In the genomic region with DNA sequence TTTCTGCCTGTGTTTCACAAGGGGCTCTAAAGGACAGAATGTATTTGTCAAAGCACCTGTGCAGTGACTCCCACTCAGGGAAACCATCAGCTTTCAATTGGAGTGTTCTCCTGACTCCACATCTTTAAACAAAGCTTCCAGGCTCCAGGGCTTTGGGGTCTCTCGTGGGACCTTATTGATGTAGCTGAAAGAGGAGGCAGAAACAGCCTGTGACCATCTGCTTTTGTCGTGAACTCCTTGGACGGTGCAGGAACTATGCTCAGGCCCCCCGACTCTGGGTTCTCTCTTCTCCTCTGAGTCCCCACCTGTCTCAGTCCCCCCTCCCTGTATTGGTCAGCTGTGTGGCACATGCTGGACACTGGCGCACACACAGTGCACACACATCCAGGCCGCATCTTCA, we compare ENCODE assay signal across 23 cellular contexts.
"Had no signal": no experiment of that assay in that cellular context is flagged by ENCODE, and none has a peak within 500 bp of the region (broad histone marks: within the 10 kb centered on the region; RNA-seq: fewer than 3 reads in every experiment).

No MANE protein-coding gene starts in this region.

- H3K9me3 ChIP-seq: ovary, right lobe of liver, thoracic aorta, thyroid gland, tibial nerve, upper lobe of left lung, vagina had no signal

- H3K36me3 ChIP-seq: ovary, right lobe of liver, sigmoid colon, stomach, thoracic aorta, thyroid gland, tibial nerve, upper lobe of left lung, vagina had no signal

- DNase-seq: naive B cell; naive thymus-derived CD8-positive, alpha-beta T cell; nephron progenitor cell; occipital lobe; ovary; right cardiac atrium; right lobe of liver; sigmoid colon; small intestine; stimulated activated CD4-positive, alpha-beta T cell treated with anti-CD3 and anti-CD28 coated beads, Interleukin-15, amount 100 ng/mL, for 24 hours; stimulated activated CD4-positive, alpha-beta T cell treated with anti-CD3 and anti-CD28 coated beads, Interleukin-2, amount 100 ng/mL, for 24 hours; stimulated activated CD4-positive, alpha-beta T cell treated with anti-CD3 and anti-CD28 coated beads, Interleukin-2, amount 100 ng/mL, for 48 hours; stimulated activated CD4-positive, alpha-beta T cell treated with anti-CD3 and anti-CD28 coated beads, Interleukin-4, amount 100 ng/mL, for 24 hours; stimulated activated naive B cell treated with anti-CD40 and anti-IgM and Interleukin-4, amounts not matched to agents 10 μg/mL and 1 μg/mL and 100 μg/mL, for 72 hours; stimulated activated naive CD4-positive, alpha-beta T cell treated with Interleukin-2 at 50 U/mL for 16 hours; stomach; thyroid gland; trophoblast cell; upper lobe of left lung had no signal

- H3K79me2 ChIP-seq: parathyroid adenoma had no signal

- H3K4me3 ChIP-seq: ovary, right lobe of liver, sigmoid colon, stomach, thoracic aorta, thyroid gland, tibial nerve, upper lobe of left lung, vagina had no signal

- H2AFZ ChIP-seq: parathyroid adenoma had no signal

- H3K27me3 ChIP-seq: ovary, right lobe of liver, sigmoid colon, stomach, thyroid gland, tibial nerve, upper lobe of left lung, vagina had no signal

- H3K4me1 ChIP-seq: parathyroid adenoma, right lobe of liver, sigmoid colon, stomach, tibial nerve, upper lobe of left lung, vagina had no signal

- H3K27ac ChIP-seq: ovary, parathyroid adenoma, right lobe of liver, sigmoid colon, stomach, thoracic aorta, thyroid gland, tibial nerve, upper lobe of left lung, vagina had no signal

- H3K9ac ChIP-seq: parathyroid adenoma had no signal
